1 cellular context compared by ENCODE assay signal in genomic region chr6:17865243-17865642, GRCh38.
TF ChIP-seq lines count a peak whose summit lies in the region.

No MANE protein-coding gene starts in this region.

TF ChIP-seq in SK-N-SH, 30 proteins besides CTCF, POLR2A, EP300 and RAD21 (continued from another document):
- TF ChIP-seq, protein P1, sequence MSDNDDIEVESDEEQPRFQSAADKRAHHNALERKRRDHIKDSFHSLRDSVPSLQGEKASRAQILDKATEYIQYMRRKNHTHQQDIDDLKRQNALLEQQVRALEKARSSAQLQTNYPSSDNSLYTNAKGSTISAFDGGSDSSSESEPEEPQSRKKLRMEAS (IDR thresholded peaks at IDR 0.05; ENCODE audit: low read depth) = no peak
- TF ChIP-seq RFX5 (IDR thresholded peaks at IDR 0.05; ENCODE audit: low read length) (no peak), ELF1 (IDR thresholded peaks at IDR 0.05) (no peak), USF1 (IDR thresholded peaks at IDR 0.05; ENCODE audit: borderline replicate concordance, low read depth) (no peak), MXI1 (IDR thresholded peaks at IDR 0.05; ENCODE audit: low read depth, low read length) (no peak), RXRA (IDR thresholded peaks at IDR 0.05; ENCODE audit: borderline replicate concordance, low read depth) (no peak), GATA2 (CRISPR knock-in tag; IDR thresholded peaks at IDR 0.05) (no peak), FOSL2 (IDR thresholded peaks at IDR 0.05; ENCODE audit: borderline replicate concordance, low read depth) (0 out of 2 replicates have a peak, but pooled peaks have one; percentile 26), TEAD4 (IDR thresholded peaks at IDR 0.05; ENCODE audit: borderline replicate concordance, insufficient read depth) (no peak), SIN3A (IDR thresholded peaks at IDR 0.05; ENCODE audit: borderline replicate concordance, low read depth, low read length) (no peak)
- TF ChIP-seq, protein P2, sequence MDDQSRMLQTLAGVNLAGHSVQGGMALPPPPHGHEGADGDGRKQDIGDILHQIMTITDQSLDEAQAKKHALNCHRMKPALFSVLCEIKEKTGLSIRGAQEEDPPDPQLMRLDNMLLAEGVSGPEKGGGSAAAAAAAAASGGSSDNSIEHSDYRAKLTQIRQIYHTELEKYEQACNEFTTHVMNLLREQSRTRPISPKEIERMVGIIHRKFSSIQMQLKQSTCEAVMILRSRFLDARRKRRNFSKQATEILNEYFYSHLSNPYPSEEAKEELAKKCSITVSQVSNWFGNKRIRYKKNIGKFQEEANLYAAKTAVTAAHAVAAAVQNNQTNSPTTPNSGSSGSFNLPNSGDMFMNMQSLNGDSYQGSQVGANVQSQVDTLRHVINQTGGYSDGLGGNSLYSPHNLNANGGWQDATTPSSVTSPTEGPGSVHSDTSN (IDR thresholded peaks at IDR 0.05) = peak; percentile 78
